In genomic region chr5:35617060-35617434, GRCh38 we compare ENCODE assay signal across 8 cellular contexts. TPM values are rescaled to one million over a fixed set of nuclear protein-coding genes. Genes with fewer than 3 reads are reported as not detected.
A peak's percentile ranks its signal among the peaks of the same experiment; 100 is the strongest.
DNase-seq lines count a peak whose midpoint lies in the region; ATAC-seq and TF ChIP-seq lines count a peak whose summit lies in the region.

No MANE protein-coding gene starts in this region.

- H3K27ac Mint-ChIP-seq in CD8-positive, alpha-beta T cell = peak overlapping the region; percentile 95
- H3K27ac Mint-ChIP-seq in T-cell (peak overlapping the region; percentile 92 to 96), progenitor cell of endocrine pancreas (no peak overlapping the region)

- no peaks in the 10 kb centered on the region for H3K36me3 ChIP-seq in CD8-positive, alpha-beta T cell (ENCODE audit: insufficient read depth, low read length)

- peak overlapping the region; percentile 60 for H3K27ac ChIP-seq in CD8-positive, alpha-beta T cell (ENCODE audit: low read depth, low read length)

- H3K4me3 ChIP-seq in CD8-positive, alpha-beta T cell (ENCODE audit: low read depth, low read length) = peak overlapping the region; percentile 88
- peak overlapping the region; percentile 81 for H3K4me3 ChIP-seq in fibroblast of mammary gland (ENCODE audit: control insufficient read depth, low read depth, low read length)

- ATAC-seq in CD8-positive, alpha-beta T cell = no peak
- ATAC-seq in T-cell (replicated peaks in 1 of 4) (no peak), HG02885 (IDR thresholded peaks at IDR 0.05; ENCODE audit: poor library complexity, unreplicated experiment) (no peak), GM21825 (IDR thresholded peaks at IDR 0.05; ENCODE audit: unreplicated experiment) (no peak)

- POLR2A ChIA-PET in CD8-positive, alpha-beta T cell (lab: Charles Lee) = interaction anchor here (0.7 to 1.2 kb wide), 6 partner anchors 25 to 688 kb away, joined by 3 read pairs; partner anchors contain the start of genes DNAJC21, IL7R and SKP2
- POLR2A ChIA-PET in T-cell (lab: Charles Lee) = interaction anchor here (0.6 to 0.9 kb wide), 3 partner anchors 168 to 250 kb away, joined by 3 to 4 read pairs (median 4); no protein-coding TSS in a partner anchor

- no peaks in the 10 kb centered on the region for H3K27me3 Mint-ChIP-seq in CD8-positive, alpha-beta T cell (ENCODE audit: low read depth)
- H3K27me3 Mint-ChIP-seq in T-cell = peaks cover 0 to 4% of the 10 kb centered on the region in 2 donors
- peaks cover 13% of the 10 kb centered on the region for H3K27me3 Mint-ChIP-seq in progenitor cell of endocrine pancreas

- H3K9me3 ChIP-seq in CD8-positive, alpha-beta T cell (ENCODE audit: low read length) = no peaks in the 10 kb centered on the region

- intact Hi-C loops in CD8-positive, alpha-beta T cell (cut with DNase I, micrococcal nuclease) = loop anchor here (1.0 to 10.0 kb wide), 8 partner anchors 34 to 702 kb away; partner anchors contain the start of genes BRIX1 (in 2 of the 2), RAD1 (in 2 of the 2), IL7R (in 1 of the 2) and LMBRD2 (in 1 of the 2)
- intact Hi-C loops in head of caudate nucleus (cut with DNase I) = loop anchor here (5.0 kb wide), 1 partner anchor 310 kb away; no protein-coding TSS in a partner anchor

- peak overlapping the region; percentile 91 for H3K4me3 Mint-ChIP-seq in CD8-positive, alpha-beta T cell
- H3K4me3 Mint-ChIP-seq in T-cell = peak overlapping the region; percentile 92 to 97 (median 96)
- H3K4me3 Mint-ChIP-seq in progenitor cell of endocrine pancreas (ENCODE audit: low read depth) = peak overlapping the region; percentile 97

- CTCF ChIA-PET in CD8-positive, alpha-beta T cell (lab: Charles Lee) = interaction anchor here (0.5 to 4.4 kb wide), 15 partner anchors 9 to 527 kb away, joined by 3 to 32 read pairs (median 4); no protein-coding TSS in a partner anchor
- CTCF ChIA-PET in T-cell (lab: Charles Lee) = interaction anchor here (0.5 to 3.6 kb wide), 13 partner anchors 10 to 309 kb away, joined by 3 to 34 read pairs (median 4); no protein-coding TSS in a partner anchor

- peaks cover 6% of the 10 kb centered on the region for H3K36me3 Mint-ChIP-seq in CD8-positive, alpha-beta T cell
- no peaks in the 10 kb centered on the region for H3K36me3 Mint-ChIP-seq in T-cell
- H3K36me3 Mint-ChIP-seq in progenitor cell of endocrine pancreas (ENCODE audit: insufficient read depth) = no peaks in the 10 kb centered on the region

- peaks cover 31% of the 10 kb centered on the region for H3K4me1 Mint-ChIP-seq in CD8-positive, alpha-beta T cell (ENCODE audit: low read depth)
- H3K4me1 Mint-ChIP-seq in T-cell = peaks cover 25 to 36% (median 29%) of the 10 kb centered on the region in 3 donors
- H3K4me1 Mint-ChIP-seq in progenitor cell of endocrine pancreas (ENCODE audit: low read depth) = peaks cover 5% of the 10 kb centered on the region

- peaks cover 8% of the 10 kb centered on the region for H3K9me3 Mint-ChIP-seq in CD8-positive, alpha-beta T cell
- peaks cover 4 to 11% (median 5%) of the 10 kb centered on the region in 3 donors for H3K9me3 Mint-ChIP-seq in T-cell
- peaks cover 4% of the 10 kb centered on the region for H3K9me3 Mint-ChIP-seq in progenitor cell of endocrine pancreas (ENCODE audit: low read depth)

- H3K4me1 ChIP-seq in CD8-positive, alpha-beta T cell (ENCODE audit: insufficient read depth, low read length) = peaks cover 16% of the 10 kb centered on the region

- DNase-seq in CD8-positive, alpha-beta T cell = no peak
- DNase-seq in T-cell (no peak), fibroblast of mammary gland (ENCODE audit: low read depth) (no peak), progenitor cell of endocrine pancreas (ENCODE audit: low spot score, unreplicated experiment) (no peak), head of caudate nucleus (no peak), HCEC 1CT (no peak)

- H3K27me3 ChIP-seq in CD8-positive, alpha-beta T cell (ENCODE audit: insufficient read depth, low read length) = no peaks in the 10 kb centered on the region

- TF ChIP-seq CTCF in CD8-positive, alpha-beta T cell (IDR thresholded peaks at IDR 0.05) = no peak
- TF ChIP-seq CTCF in fibroblast of mammary gland (conservative IDR thresholded peaks at IDR 0.05; ENCODE audit: control insufficient read depth, insufficient read depth, low read depth, low read length) (no peak), progenitor cell of endocrine pancreas (IDR thresholded peaks at IDR 0.05; ENCODE audit: unreplicated experiment) (no peak)

RNA-seq across cellular contexts. Expression of gene SPEF2, which starts 0.6 kb away (rescaled TPM):
- total RNA-seq in CD8-positive, alpha-beta T cell = 1 to 10 TPM; 3.5 to 4.7 TPM
- 10 to 100 TPM in 4 of 5 donors, 1 to 10 TPM in 1; 6.0 to 12.3 (median 11.3) TPM for total RNA-seq in T-cell
- 15.6 and 16.0 TPM in 2 replicates for total RNA-seq in progenitor cell of endocrine pancreas
